10 cellular contexts compared by ENCODE assay signal in genomic region chr10:88070080-88070880, GRCh38.
DNase-seq lines count a peak whose midpoint lies in the region; ATAC-seq, FAIRE-seq and TF ChIP-seq lines count a peak whose summit lies in the region.
"Had no signal": no experiment of that assay in that cellular context is flagged by ENCODE, and none has a peak within 500 bp of the region (broad histone marks: within the 10 kb centered on the region; RNA-seq: fewer than 3 reads in every experiment).

No MANE protein-coding gene starts in this region.

- H3F3A ChIP-seq in neural progenitor cell (ENCODE audit: low read depth) = no peaks in the 10 kb centered on the region

- TF ChIP-seq CTCF in neural progenitor cell (IDR thresholded peaks at IDR 0.05) = no peak
- no peak for TF ChIP-seq CTCF in D721Med (IDR thresholded peaks at IDR 0.05; ENCODE audit: insufficient read depth, missing control alignments)
- no peak for TF ChIP-seq CTCF in WERI-Rb-1 (IDR thresholded peaks at IDR 0.05; ENCODE audit: low read depth, low read length)

- H2AFZ ChIP-seq in neural progenitor cell (replicated peaks) = no peak overlapping the region

- H3K9me3 ChIP-seq in neural progenitor cell (ENCODE audit: low read depth) = no peaks in the 10 kb centered on the region
- no peaks in the 10 kb centered on the region for H3K9me3 ChIP-seq in WERI-Rb-1 (ENCODE audit: severe bottlenecking)

- no peaks in the 10 kb centered on the region for H3K79me2 ChIP-seq in neural progenitor cell (ENCODE audit: low read depth)

- H3K36me3 Mint-ChIP-seq in neural progenitor cell = no peaks in the 10 kb centered on the region

- H3K4me1 ChIP-seq in neural progenitor cell = no peaks in the 10 kb centered on the region

- no peaks in the 10 kb centered on the region for H3K27me3 Mint-ChIP-seq in neural progenitor cell (ENCODE audit: insufficient read depth, low read depth)
- H3K27me3 Mint-ChIP-seq: stimulated activated naive CD8-positive, alpha-beta T cell treated with anti-CD3 and anti-CD28 coated beads, Interleukin-15, Interleukin-2, amounts not matched to agents 100 ng/mL and 50 ng/mL, for 24 hours had no signal

- no peak overlapping the region for H3K4me3 Mint-ChIP-seq in neural progenitor cell
- H3K4me3 Mint-ChIP-seq: stimulated activated naive CD8-positive, alpha-beta T cell treated with anti-CD3 and anti-CD28 coated beads, Interleukin-15, Interleukin-2, amounts not matched to agents 100 ng/mL and 50 ng/mL, for 24 hours had no signal

- no peaks in the 10 kb centered on the region for H3K36me3 ChIP-seq in neural progenitor cell
- no peaks in the 10 kb centered on the region for H3K36me3 ChIP-seq in WERI-Rb-1

- H3K27me3 ChIP-seq in neural progenitor cell = no peaks in the 10 kb centered on the region
- no peaks in the 10 kb centered on the region for H3K27me3 ChIP-seq in WERI-Rb-1 (ENCODE audit: insufficient read depth, low read depth, severe bottlenecking)

- peak; percentile 58 for DNase-seq in NAMALWA (ENCODE audit: low spot score)
- DNase-seq in neural progenitor cell (ENCODE audit: low spot score) = no peak
- DNase-seq in D721Med (ENCODE audit: insufficient read length, low spot score) = no peak
- DNase-seq in activated gamma-delta T cell (lab: John Stamatoyannopoulos, UW) = no peak
- no peak for DNase-seq in WERI-Rb-1
- no peak for DNase-seq in central memory CD4-positive, alpha-beta T cell
- DNase-seq: NCI-H2171 had no signal

- H3K9ac ChIP-seq in neural progenitor cell = no peak overlapping the region

- H4K20me1 ChIP-seq in neural progenitor cell (ENCODE audit: low read depth) = no peaks in the 10 kb centered on the region

- H3K27ac ChIP-seq in neural progenitor cell (no peak overlapping the region), WERI-Rb-1 (no peak overlapping the region)

- H3K27ac Mint-ChIP-seq in neural progenitor cell = peak overlapping the region; percentile 39
- H3K27ac Mint-ChIP-seq: stimulated activated naive CD8-positive, alpha-beta T cell treated with anti-CD3 and anti-CD28 coated beads, Interleukin-15, Interleukin-2, amounts not matched to agents 100 ng/mL and 50 ng/mL, for 24 hours had no signal

- no peak overlapping the region for H3K4me3 ChIP-seq in neural progenitor cell
- no peak overlapping the region for H3K4me3 ChIP-seq in WERI-Rb-1 (ENCODE audit: low read depth, low read length)

- FAIRE-seq in D721Med (lab: Jason Lieb, UNC) = no peak

- H3K4me2 ChIP-seq in neural progenitor cell = no peak overlapping the region

- H3K4me1 Mint-ChIP-seq in neural progenitor cell = no peaks in the 10 kb centered on the region

- H3K9me3 Mint-ChIP-seq in neural progenitor cell = no peaks in the 10 kb centered on the region

- ATAC-seq in GM18868 (IDR thresholded peaks at IDR 0.05; ENCODE audit: unreplicated experiment) (peak; percentile 67), HG02642 (IDR thresholded peaks at IDR 0.05; ENCODE audit: poor library complexity, unreplicated experiment) (peak; percentile 61)
